9 cellular contexts compared by ENCODE assay signal in genomic region chr3:119257654-119258410, GRCh38. TPM values are rescaled to one million over a fixed set of nuclear protein-coding genes. Genes with fewer than 3 reads are reported as not detected.
DNase-seq lines count a peak whose midpoint lies in the region; ATAC-seq and TF ChIP-seq lines count a peak whose summit lies in the region.
"Had no signal": no experiment of that assay in that cellular context is flagged by ENCODE, and none has a peak within 500 bp of the region (broad histone marks: within the 10 kb centered on the region; RNA-seq: fewer than 3 reads in every experiment).

No MANE protein-coding gene starts in this region.

- peaks cover 13 to 21% (median 17%) of the 10 kb centered on the region in 3 donors for H3K4me1 Mint-ChIP-seq in naive B cell

- TF ChIP-seq CTCF in psoas muscle (IDR thresholded peaks at IDR 0.05): no peak

- H3K4me3 ChIP-seq in psoas muscle: no peak overlapping the region
- H3K4me3 ChIP-seq: cardiac muscle cell had no signal

- WGBS in psoas muscle, 3 donors: 80 to 86% (median 84%) methylated on average over 8 of the region's 8 CpGs

- H3K27me3 Mint-ChIP-seq in naive B cell: no peaks in the 10 kb centered on the region

- DNase-seq in amniotic epithelial cell (ENCODE audit: low read depth) (peak; percentile 66), naive B cell (no peak), sciatic nerve (ENCODE audit: low spot score) (no peak), middle frontal gyrus (ENCODE audit: extremely low spot score, low spot score) (no peak), psoas muscle (no peak)
- DNase-seq in activated naive CD4-positive, alpha-beta T cell (lab: John Stamatoyannopoulos, UW): no peak

- no peaks in the 10 kb centered on the region for H3K36me3 ChIP-seq in psoas muscle (ENCODE audit: insufficient read depth in 1 of 2, low read depth in 1 of 2)
- H3K36me3 ChIP-seq: cardiac muscle cell had no signal

- peaks cover 0 to 2% (median 0%) of the 10 kb centered on the region in 7 donors for H3K9me3 Mint-ChIP-seq in naive B cell

- H3K9me3 ChIP-seq in psoas muscle: no peaks in the 10 kb centered on the region

- ATAC-seq in GM18873 (IDR thresholded peaks at IDR 0.05; ENCODE audit: low FRiP score, unreplicated experiment) (peak; percentile 62), HG03060 (IDR thresholded peaks at IDR 0.05; ENCODE audit: low read depth, unreplicated experiment) (peak; percentile 66), naive B cell (ENCODE audit: low read depth in 2 of 2) (peak; percentile 61 to 64), sciatic nerve (no peak), psoas muscle (no peak)

- no peaks in the 10 kb centered on the region for H3K36me3 Mint-ChIP-seq in naive B cell

- no peak overlapping the region for H3K27ac ChIP-seq in psoas muscle
- H3K27ac ChIP-seq: cardiac muscle cell had no signal

- peaks cover 3% of the 10 kb centered on the region for H3K4me1 ChIP-seq in psoas muscle

- intact Hi-C loops in sciatic nerve (cut with DNase I): no loop called here
- intact Hi-C loops in psoas muscle (cut with DNase I): no loop called here

- H3K4me3 Mint-ChIP-seq in naive B cell: peak overlapping the region in 2 of 8 donors; percentile 45 to 57

- H3K27ac Mint-ChIP-seq in naive B cell: peak overlapping the region in 3 of 6 donors; percentile 42 to 79 (median 78)

- no peaks in the 10 kb centered on the region for H3K27me3 ChIP-seq in psoas muscle (ENCODE audit: insufficient read depth in 3 of 3, low read length in 2 of 3)
- H3K27me3 ChIP-seq: cardiac muscle cell had no signal

RNA-seq across cellular contexts. Expression of gene B4GALT4, which starts 17.2 kb away (rescaled TPM):
- polyA plus RNA-seq in naive B cell (ENCODE audit: low read depth in 6 of 6) (1 to 10 TPM; 6.8 to 9.0 (median 8.1) TPM), psoas muscle (10 to 100 TPM in 1 of 3 donors, 1 to 10 TPM in 2; 3.2 to 12.7 (median 5.7) TPM)
- total RNA-seq in sciatic nerve (26.7 TPM), psoas muscle (1 to 10 TPM; 5.4 to 7.8 (median 6.9) TPM)

RNA-seq across cellular contexts. Expression of gene ARHGAP31, which starts 36.4 kb away (rescaled TPM):
- 1 to 10 TPM in 1 of 6 donors, under 1 TPM in 4, not detected in 1; 0.54 to 1.5 (median 0.83) TPM for polyA plus RNA-seq in naive B cell (ENCODE audit: low read depth in 6 of 6)
- 85.6 TPM for total RNA-seq in sciatic nerve
- total RNA-seq in psoas muscle: 10 to 100 TPM in 2 of 4 donors, 1 to 10 TPM in 2; 5.3 to 13.2 (median 9.0) TPM
- polyA plus RNA-seq in psoas muscle: 1 to 10 TPM; 1.9 to 2.7 (median 2.6) TPM

Comparison
In these comparisons a context has a peak if more than half of its experiments do, and no peak if none do; other contexts are left out.
1. ATAC-seq: peak in GM18873 (single experiment), HG03060 (single experiment) and naive B cell (2 of 2); none in sciatic nerve (single experiment) and psoas muscle (0 of 4).